8 cellular contexts compared by ENCODE assay signal in genomic region chr11:2186669-2187266, GRCh38. TPM values are rescaled to one million over a fixed set of nuclear protein-coding genes. Genes with fewer than 3 reads are reported as not detected.
DNase-seq lines count a peak whose midpoint lies in the region; ATAC-seq, FAIRE-seq and TF ChIP-seq lines count a peak whose summit lies in the region.

No MANE protein-coding gene starts in this region.

- H3K4me1 ChIP-seq in A549, result no peaks in the 10 kb centered on the region

- WGBS in A549 (ENCODE audit: missing lambda C conversion rate), result 19% methylated on average over 19 of the region's 21 CpGs

- CTCF ChIA-PET in A549 (lab: Yijun Ruan, JAX), result interaction anchor here (0.6 to 6.9 kb wide), 43 partner anchors 8 to 706 kb away, joined by 3 to 100 read pairs (median 4); partner anchors contain the start of genes C11orf21, TSPAN32 and TSSC4

- FAIRE-seq in A549 (lab: Jason Lieb, UNC), result no peak

- TF ChIP-seq CTCF in A549 (IDR thresholded peaks at IDR 0.05), result peak; percentile 56
- peak; percentile 36 for TF ChIP-seq CTCF in GM12864 (IDR thresholded peaks at IDR 0.05; ENCODE audit: low read depth, low read length, missing control alignments)

- H3K9me3 ChIP-seq in A549, result no peaks in the 10 kb centered on the region

- DNase-seq in A549 (ENCODE audit: low read depth in 1 of 2, low spot score in 1 of 2) (peak; percentile 76), GM12864 (ENCODE audit: low read depth) (no peak), NOMO-1 treated with dmso at 0.1 percent for 144 hours (lab: John Stamatoyannopoulos, UW; ENCODE audit: unreplicated experiment) (peak; percentile 44), iPS-NIHi7 (ENCODE audit: extremely low spot score) (peak; percentile 72)
- DNase-seq in activated effector memory CD4-positive, alpha-beta T cell treated with anti-CD3 and anti-CD28 coated beads, Interleukin-2, amount 50 U/mL, for 16 hours, result peak; percentile 72
- DNase-seq in stimulated activated CD8-positive, alpha-beta memory T cell treated with anti-CD3 and anti-CD28 coated beads, Interleukin-12 subunit alpha, Interleukin-12 subunit beta, amount 100 ng/mL, for 4 hours (ENCODE audit: low read depth), result peak; percentile 28

- POLR2A ChIA-PET in A549 (lab: Yijun Ruan, JAX), result no interaction called here

- H3K4me3 ChIP-seq in A549 (no peak overlapping the region), GM12864 (ENCODE audit: low read depth, low read length) (no peak overlapping the region)

- no peak for TF ChIP-seq POLR2A in A549 (IDR thresholded peaks at IDR 0.05; ENCODE audit: low read length)

- peak overlapping the region; percentile 72 for H3K4me2 ChIP-seq in A549

- TF ChIP-seq RAD21 in A549 (conservative IDR thresholded peaks at IDR 0.05 in 1 of 2, IDR thresholded peaks at IDR 0.05 in 1 of 2), result peak; percentile 58 to 63; a peak in 4 of 5 replicates

- no peak for TF ChIP-seq EP300 in A549 (IDR thresholded peaks at IDR 0.05)

- ATAC-seq in A549 (peak; percentile 72 to 92), HG03342 (IDR thresholded peaks at IDR 0.05; ENCODE audit: unreplicated experiment) (no peak), GM19324 (IDR thresholded peaks at IDR 0.05; ENCODE audit: low FRiP score, unreplicated experiment) (no peak)

- H3K27ac ChIP-seq in A549, result peak overlapping the region in 1 of 2 experiments; percentile 69; a peak in 2 of 6 replicates

TF ChIP-seq in A549, 52 proteins besides CTCF, POLR2A, EP300 and RAD21:
- no peak for TF ChIP-seq ELK1 (IDR thresholded peaks at IDR 0.05; ENCODE audit: low read depth, low read length)
- TF ChIP-seq CEBPB (IDR thresholded peaks at IDR 0.05), result no peak
- TF ChIP-seq HMGXB4 (CRISPR knock-in tag; IDR thresholded peaks at IDR 0.05; ENCODE audit: borderline replicate concordance), result no peak
- no peak for TF ChIP-seq ZNF302 (CRISPR knock-in tag; IDR thresholded peaks at IDR 0.05)
- TF ChIP-seq SMC3 (IDR thresholded peaks at IDR 0.05), result peak; percentile 64
- no peak for TF ChIP-seq KDM1A (IDR thresholded peaks at IDR 0.05; ENCODE audit: low read depth)
- TF ChIP-seq HOXA7 (CRISPR knock-in tag; IDR thresholded peaks at IDR 0.05), result no peak
- TF ChIP-seq CHD2 (IDR thresholded peaks at IDR 0.05; ENCODE audit: low read length, partially characterized antibody), result no peak
- TF ChIP-seq E2F6 (IDR thresholded peaks at IDR 0.05; ENCODE audit: borderline replicate concordance, low read depth), result 0 out of 2 replicates have a peak, but pooled peaks have one; percentile 53
- peak; percentile 92 for TF ChIP-seq MAX (IDR thresholded peaks at IDR 0.05)
- TF ChIP-seq NPAS2 (CRISPR knock-in tag; IDR thresholded peaks at IDR 0.05; ENCODE audit: borderline replicate concordance), result no peak
- TF ChIP-seq MYC (IDR thresholded peaks at IDR 0.05; ENCODE audit: borderline replicate concordance, low read length), result no peak
TF ChIP-seq in A549: peak in this region for 3.

RNA-seq across cellular contexts. Expression of gene TH, which starts 15.2 kb away (rescaled TPM):
- polyA plus RNA-seq in A549 (2011; rRNA removed) (not detected in 2 replicates), A549 (2017; fragmentation: RNase III; extraction: RNeasy Plus Mini Kit Qiagen cat#74134 plus additional on column Dnase treatment) (not detected in 3 replicates)
- polyA plus RNA-seq in A549 (2012; cell fraction: cytosol; rRNA removed), result 0.04 TPM in 2 replicates
- 0.05 and 0.06 TPM in 2 replicates for polyA plus RNA-seq in A549 (2012; cell fraction: nucleus; rRNA removed)
- 0.15 TPM in 1 of 2 replicates, not detected in the other for polyA minus RNA-seq in A549 (2011; rRNA and poly(A)+ RNA removed)

RNA-seq across cellular contexts. Expression of gene INS, which starts 25.8 kb away (rescaled TPM):
- not detected in 2 replicates for polyA plus RNA-seq in A549 (2011; rRNA removed)
- polyA plus RNA-seq in A549 (2012; cell fraction: cytosol; rRNA removed), result not detected in 2 replicates
- not detected in 2 replicates for polyA plus RNA-seq in A549 (2012; cell fraction: nucleus; rRNA removed)
- not detected in 3 replicates for polyA plus RNA-seq in A549 (2017; fragmentation: RNase III; extraction: RNeasy Plus Mini Kit Qiagen cat#74134 plus additional on column Dnase treatment)
- not detected in 2 replicates for polyA minus RNA-seq in A549 (2011; rRNA and poly(A)+ RNA removed)

RNA-seq across cellular contexts. Expression of gene IGF2, which starts 47.6 kb away (rescaled TPM):
- 2.0 and 4.9 TPM in 2 replicates for polyA plus RNA-seq in A549 (2011; rRNA removed)
- polyA plus RNA-seq in A549 (2012; cell fraction: cytosol; rRNA removed), result 1.4 and 1.6 TPM in 2 replicates
- 1.3 and 1.7 TPM in 2 replicates for polyA plus RNA-seq in A549 (2012; cell fraction: nucleus; rRNA removed)
- 1.1 to 4.2 TPM (median 2.9 TPM) in 3 replicates for polyA plus RNA-seq in A549 (2017; fragmentation: RNase III; extraction: RNeasy Plus Mini Kit Qiagen cat#74134 plus additional on column Dnase treatment)
- 8.9 and 10.0 TPM in 2 replicates for polyA minus RNA-seq in A549 (2011; rRNA and poly(A)+ RNA removed)

Comparison
In these comparisons a context has a peak if more than half of its experiments do, and no peak if none do; other contexts are left out.
1. ATAC-seq: peak in A549 (2 of 2); none in HG03342 (single experiment) and GM19324 (single experiment).